ENCODE assay signal across 25 cellular contexts in the genomic region with DNA sequence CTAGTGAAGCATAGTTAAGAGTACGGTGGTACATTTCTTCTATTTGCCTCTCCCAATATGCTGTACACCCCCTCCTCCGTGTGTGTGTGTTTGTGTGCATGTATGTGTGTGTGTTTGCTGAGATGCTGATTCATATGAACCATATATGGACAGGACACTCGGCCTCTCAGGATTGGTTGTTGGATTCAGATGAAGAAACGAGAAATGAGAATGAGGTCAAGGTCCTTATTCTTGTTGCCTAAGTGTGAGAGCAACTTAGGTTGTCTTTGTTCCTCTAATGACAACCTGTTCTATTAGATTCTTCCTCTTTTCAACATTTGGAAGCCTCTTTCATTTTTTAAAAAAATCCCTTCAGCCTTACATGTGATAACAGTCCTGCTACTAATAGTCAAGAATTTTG.
DNase-seq lines count a peak whose midpoint lies in the region; ATAC-seq, FAIRE-seq and TF ChIP-seq lines count a peak whose summit lies in the region.
"Had no signal": no experiment of that assay in that cellular context is flagged by ENCODE, and none has a peak within 500 bp of the region (broad histone marks: within the 10 kb centered on the region; RNA-seq: fewer than 3 reads in every experiment).

No MANE protein-coding gene starts in this region.

- H3K9me1 ChIP-seq in endothelial cell of umbilical vein (replicated peaks; ENCODE audit: control insufficient read depth, extremely low read depth, insufficient read depth, low read length), result no peaks in the 10 kb centered on the region

- no TSS peak for BruUV-seq in endothelial cell of umbilical vein (replicated peaks; lab: Mats Ljungman, UMichigan)

- peak overlapping the region; percentile 25; the same call in 1 of the 2 replicates for H3K4me2 ChIP-seq in OCI-LY3 (ENCODE audit: low read length)
- H3K4me2 ChIP-seq in endothelial cell of umbilical vein (ENCODE audit: insufficient read depth, low read length), result no peak overlapping the region
- H3K4me2 ChIP-seq: A549, PC-9 had no signal

- WGBS in aorta, 2 donors, result 53 to 58% methylated on average over 4 of the region's 4 CpGs

- TF ChIP-seq CTCF in OCI-LY3 (IDR thresholded peaks at IDR 0.05; ENCODE audit: low read depth, low read length) (no peak), endothelial cell of umbilical vein (IDR thresholded peaks at IDR 0.05; ENCODE audit: extremely low read depth in 1 of 2, insufficient read depth in 1 of 2, low read depth in 1 of 2, low read length in 2 of 2) (no peak), upper lobe of right lung (IDR thresholded peaks at IDR 0.05) (no peak)

- CTCF ChIA-PET in endothelial cell of umbilical vein (lab: Charles Lee), result no interaction called here

- no peak overlapping the region for H2AFZ ChIP-seq in OCI-LY3 (ENCODE audit: low read depth, low read length)
- H2AFZ ChIP-seq in endothelial cell of umbilical vein (ENCODE audit: low read depth, low read length), result no peak overlapping the region

- H3K79me2 ChIP-seq in OCI-LY3 (ENCODE audit: low read length) (no peaks in the 10 kb centered on the region), endothelial cell of umbilical vein (ENCODE audit: control insufficient read depth, insufficient read depth, low read length) (no peaks in the 10 kb centered on the region)

- FAIRE-seq in GM12891 (lab: Jason Lieb, UNC), result no peak
- FAIRE-seq in endothelial cell of umbilical vein (lab: Jason Lieb, UNC), result peak; percentile 59
- FAIRE-seq: A549 had no signal

- TF ChIP-seq POLR2A in GM12891 (IDR thresholded peaks at IDR 0.05; ENCODE audit: low read depth, low read length), result no peak
- no peak for TF ChIP-seq POLR2A in endothelial cell of umbilical vein (IDR thresholded peaks at IDR 0.05; ENCODE audit: low read depth, low read length)

- H3K4me3 ChIP-seq in OCI-LY3 (ENCODE audit: low read length) (no peak overlapping the region), endothelial cell of umbilical vein (replicated peaks in 1 of 3; ENCODE audit: insufficient read depth in 1 of 3, low read depth in 1 of 3, low read length in 3 of 3) (no peak overlapping the region), upper lobe of right lung (no peak overlapping the region), aorta (ENCODE audit: low read length in 2 of 2) (no peak overlapping the region)
- H3K4me3 ChIP-seq: A549, HAP-1, MG63, PC-9, SJCRH30 had no signal

- H3K9me3 ChIP-seq in OCI-LY3 (ENCODE audit: insufficient read depth, low read length) (no peaks in the 10 kb centered on the region), endothelial cell of umbilical vein (replicated peaks; ENCODE audit: control insufficient read depth, insufficient read depth, low read length) (no peaks in the 10 kb centered on the region), upper lobe of right lung (no peaks in the 10 kb centered on the region), aorta (ENCODE audit: control insufficient read depth, low read length) (no peaks in the 10 kb centered on the region)
- H3K9me3 ChIP-seq: A549, HAP-1, MG63, SJCRH30 had no signal

- ATAC-seq in HG03025 (IDR thresholded peaks at IDR 0.05; ENCODE audit: low FRiP score, unreplicated experiment) (peak; percentile 51), upper lobe of right lung (no peak), aorta (ENCODE audit: low FRiP score) (no peak)
- ATAC-seq: A549; CD8-positive, alpha-beta T cell; Right ventricle myocardium inferior had no signal

- H4K20me1 ChIP-seq in OCI-LY3 (ENCODE audit: insufficient read depth, low read length), result no peaks in the 10 kb centered on the region
- no peaks in the 10 kb centered on the region for H4K20me1 ChIP-seq in endothelial cell of umbilical vein (replicated peaks; ENCODE audit: control insufficient read depth, extremely low read depth, insufficient read depth, low read length)

- peaks cover 16% of the 10 kb centered on the region for H3K4me1 ChIP-seq in OCI-LY3 (ENCODE audit: low read length)
- H3K4me1 ChIP-seq in endothelial cell of umbilical vein (ENCODE audit: control insufficient read depth, extremely low read depth, insufficient read depth, low read length), result no peaks in the 10 kb centered on the region
- H3K4me1 ChIP-seq in upper lobe of right lung, result no peaks in the 10 kb centered on the region
- no peaks in the 10 kb centered on the region for H3K4me1 ChIP-seq in aorta (ENCODE audit: control insufficient read depth in 1 of 2, insufficient read depth in 2 of 2, low read length in 2 of 2)
- H3K4me1 ChIP-seq: HAP-1, SJCRH30 had no signal

- H3K27ac ChIP-seq in OCI-LY3 (ENCODE audit: low read length) (peak overlapping the region; percentile 27; the same call in 1 of the 2 replicates), endothelial cell of umbilical vein (ENCODE audit: insufficient read depth, low read depth, low read length) (no peak overlapping the region), upper lobe of right lung (no peak overlapping the region), aorta (ENCODE audit: low read depth in 1 of 2, low read length in 2 of 2) (no peak overlapping the region)
- H3K27ac ChIP-seq: A549, PC-9, SJCRH30 had no signal

- intact Hi-C loops in endothelial cell of umbilical vein (cut with micrococcal nuclease), result no loop called here
- intact Hi-C loops in upper lobe of right lung (cut with DNase I), result no loop called here
- intact Hi-C loops in aorta (cut with DNase I), result no loop called here

- dilution Hi-C loops in endothelial cell of umbilical vein (cut with MboI; ENCODE audit: extremely low pct_ligation_motif_present, low sequenced_read_pairs), result no loop called here

- no peaks in the 10 kb centered on the region for H3K36me3 ChIP-seq in OCI-LY3 (replicated peaks; ENCODE audit: low read depth, low read length)
- no peaks in the 10 kb centered on the region for H3K36me3 ChIP-seq in endothelial cell of umbilical vein (ENCODE audit: control insufficient read depth in 2 of 2, extremely low read depth in 1 of 2, insufficient read depth in 2 of 2, low read length in 2 of 2)
- no peaks in the 10 kb centered on the region for H3K36me3 ChIP-seq in upper lobe of right lung
- H3K36me3 ChIP-seq in aorta (ENCODE audit: control insufficient read depth in 1 of 2, insufficient read depth in 2 of 2, low read length in 1 of 2), result no peaks in the 10 kb centered on the region
- H3K36me3 ChIP-seq: HAP-1, MG63, SJCRH30 had no signal

- H3K27me3 ChIP-seq in OCI-LY3 (ENCODE audit: low read depth, low read length) (no peaks in the 10 kb centered on the region), endothelial cell of umbilical vein (ENCODE audit: control insufficient read depth in 2 of 2, insufficient read depth in 2 of 2, low read length in 2 of 2) (no peaks in the 10 kb centered on the region), upper lobe of right lung (no peaks in the 10 kb centered on the region), aorta (ENCODE audit: control insufficient read depth in 1 of 2, insufficient read depth in 2 of 2, low read length in 1 of 2) (no peaks in the 10 kb centered on the region)
- H3K27me3 ChIP-seq: MG63, SJCRH30 had no signal

- H3K9ac ChIP-seq in OCI-LY3 (ENCODE audit: low read length), result no peak overlapping the region
- no peak overlapping the region for H3K9ac ChIP-seq in endothelial cell of umbilical vein (replicated peaks; ENCODE audit: extremely low read depth, insufficient read depth, low read length)

- POLR2A ChIA-PET in endothelial cell of umbilical vein (lab: Charles Lee), result no interaction called here

- DNase-seq in GM12891 (ENCODE audit: insufficient read length, low spot score), result no peak
- no peak for DNase-seq in endothelial cell of umbilical vein (ENCODE audit: low read depth, low spot score)
- no peak for DNase-seq in upper lobe of right lung
- no peak for DNase-seq in aorta
- no peak for DNase-seq in NCI-H345 treated with DMSO at 0.1 percent for 48 hours (lab: John Stamatoyannopoulos, UW; ENCODE audit: unreplicated experiment)
- DNase-seq: C1 segment of cervical spinal cord; Calu3; CD8-positive, alpha-beta T cell; GOT3; HFFc6; IMR-90; KG1; MG63; NCI-H2029; NCI-H446 treated with DMSO at 0.1 percent for 48 hours; NCI-H526; NCI-H82; PC-9; SJCRH30; SW 1271 had no signal

TF ChIP-seq in GM12891, 5 proteins besides CTCF, POLR2A, EP300 and RAD21:
- TF ChIP-seq POLR2AphosphoS5 (IDR thresholded peaks at IDR 0.05; ENCODE audit: low read depth, low read length), result no peak
- TF ChIP-seq SPI1 (IDR thresholded peaks at IDR 0.05; ENCODE audit: low read depth, low read length), result 0 out of 2 replicates have a peak, but pooled peaks have one; percentile 17

TF ChIP-seq in endothelial cell of umbilical vein, 7 proteins besides CTCF, POLR2A, EP300 and RAD21:
- TF ChIP-seq JUN (IDR thresholded peaks at IDR 0.05; ENCODE audit: borderline replicate concordance, insufficient read depth, insufficient read length, low read depth) (no peak), EZH2 (IDR thresholded peaks at IDR 0.05; ENCODE audit: borderline replicate concordance, low read depth, low read length, severe bottlenecking) (no peak), FOS (IDR thresholded peaks at IDR 0.05; ENCODE audit: borderline replicate concordance, insufficient read depth, low read length) (no peak), MYC (IDR thresholded peaks at IDR 0.05; ENCODE audit: low read depth, low read length) (no peak), GATA2 (IDR thresholded peaks at IDR 0.05; ENCODE audit: insufficient read depth, insufficient read length, low read depth, low read length) (no peak), POLR2AphosphoS5 (IDR thresholded peaks at IDR 0.05; ENCODE audit: insufficient read depth, low read depth, low read length) (no peak)
- TF ChIP-seq, protein P1, sequence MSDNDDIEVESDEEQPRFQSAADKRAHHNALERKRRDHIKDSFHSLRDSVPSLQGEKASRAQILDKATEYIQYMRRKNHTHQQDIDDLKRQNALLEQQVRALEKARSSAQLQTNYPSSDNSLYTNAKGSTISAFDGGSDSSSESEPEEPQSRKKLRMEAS (IDR thresholded peaks at IDR 0.05; ENCODE audit: insufficient read depth, insufficient read length), result no peak
TF ChIP-seq in endothelial cell of umbilical vein: peak in this region for 0.
